Comparison of ENCODE assay signal across 1 cellular context in genomic region chr13:113296842-113297369, GRCh38.
TF ChIP-seq lines count a peak whose summit lies in the region.

Gene LAMP1 (plus strand): TSS chr13:113297239. CDS start chr13:113297435, 196 bp downstream.

TF ChIP-seq in GM12878, 131 proteins besides CTCF, POLR2A, EP300 and RAD21 (continued from another document and continues in another):
- no peak for TF ChIP-seq PBX3 (IDR thresholded peaks at IDR 0.05; ENCODE audit: insufficient replicate concordance, low read depth, low read length)
- TF ChIP-seq PRDM15 (CRISPR knock-in tag; IDR thresholded peaks at IDR 0.05): peak; percentile 92
- TF ChIP-seq FOXM1 (IDR thresholded peaks at IDR 0.05; ENCODE audit: low read depth, low read length): no peak; the same call in 1 of the 2 replicates
- peak in 1 of 2 experiments; percentile 98; a peak in 2 of 4 replicates for TF ChIP-seq ETV6 (conservative IDR thresholded peaks at IDR 0.05 in 1 of 2, IDR thresholded peaks at IDR 0.05 in 1 of 2; ENCODE audit: borderline replicate concordance in 1 of 2, low read depth in 1 of 2)
- TF ChIP-seq KLF5 (IDR thresholded peaks at IDR 0.05; ENCODE audit: partially characterized antibody): peak; percentile 89
- no peak for TF ChIP-seq WRNIP1 (IDR thresholded peaks at IDR 0.05; ENCODE audit: borderline replicate concordance, low read depth, low read length)
- TF ChIP-seq MYC (IDR thresholded peaks at IDR 0.05; ENCODE audit: insufficient read depth, insufficient read length, insufficient replicate concordance, low read length, severe bottlenecking): no peak
- peak; percentile 100 for TF ChIP-seq RELB (IDR thresholded peaks at IDR 0.05; ENCODE audit: low read depth)
- peak; percentile 100 for TF ChIP-seq USF1 (IDR thresholded peaks at IDR 0.05; ENCODE audit: borderline replicate concordance, extremely low read length, insufficient read depth, low read depth, low read length)
- peak; percentile 98 for TF ChIP-seq GATAD2B (conservative IDR thresholded peaks at IDR 0.05; ENCODE audit: low read depth)
- no peak; the same call in 1 of the 2 replicates for TF ChIP-seq RUNX3 (IDR thresholded peaks at IDR 0.05; ENCODE audit: low read length)
- peak; percentile 54 for TF ChIP-seq SP1 (IDR thresholded peaks at IDR 0.05; ENCODE audit: low read depth, low read length)
- no peak; the same call in 1 of the 2 replicates for TF ChIP-seq ZBTB40 (IDR thresholded peaks at IDR 0.05; ENCODE audit: borderline replicate concordance)
- TF ChIP-seq JUND (IDR thresholded peaks at IDR 0.05; ENCODE audit: low read depth, low read length): no peak
- TF ChIP-seq CEBPZ (IDR thresholded peaks at IDR 0.05; ENCODE audit: low read depth, low read length): 0 out of 2 replicates have a peak, but pooled peaks have one; percentile 12
- TF ChIP-seq NR2C1 (IDR thresholded peaks at IDR 0.05): peak; percentile 63
- peak; percentile 100 for TF ChIP-seq BHLHE40 (IDR thresholded peaks at IDR 0.05; ENCODE audit: borderline replicate concordance in 1 of 2, low read depth in 2 of 2, low read length in 1 of 2)
- peak; percentile 96 for TF ChIP-seq CREM (IDR thresholded peaks at IDR 0.05; ENCODE audit: low read depth)
- TF ChIP-seq NFIC (IDR thresholded peaks at IDR 0.05; ENCODE audit: low read depth, low read length): peak; percentile 100
- no peak for TF ChIP-seq CHD4 (IDR thresholded peaks at IDR 0.05)
- no peak for TF ChIP-seq NFYA (IDR thresholded peaks at IDR 0.05; ENCODE audit: borderline replicate concordance, low read depth, low read length)
- TF ChIP-seq NFXL1 (IDR thresholded peaks at IDR 0.05; ENCODE audit: borderline replicate concordance): no peak
- TF ChIP-seq PAX8 (IDR thresholded peaks at IDR 0.05): peak; percentile 70; the same call in 1 of the 2 replicates
- peak; percentile 88 for TF ChIP-seq TCF3 (IDR thresholded peaks at IDR 0.05; ENCODE audit: borderline replicate concordance, insufficient read depth, low read depth, low read length)
- TF ChIP-seq ZNF687 (IDR thresholded peaks at IDR 0.05): peak; percentile 95
- TF ChIP-seq BCLAF1 (IDR thresholded peaks at IDR 0.05): 0 out of 2 replicates have a peak, but pooled peaks have one; percentile 51
